Comparison of ENCODE assay signal across 9 cellular contexts in genomic region chr10:75191821-75192568, GRCh38. TPM values are rescaled to one million over a fixed set of nuclear protein-coding genes. Genes with fewer than 3 reads are reported as not detected.
DNase-seq lines count a peak whose midpoint lies in the region; ATAC-seq and TF ChIP-seq lines count a peak whose summit lies in the region.
"Had no signal": no experiment of that assay in that cellular context is flagged by ENCODE, and none has a peak within 500 bp of the region (broad histone marks: within the 10 kb centered on the region; RNA-seq: fewer than 3 reads in every experiment).

No MANE protein-coding gene starts in this region.

- H3K4me3 ChIP-seq in SJSA1 = no peak overlapping the region
- H3K4me3 ChIP-seq in psoas muscle = no peak overlapping the region

- peak; percentile 92 for DNase-seq in EL
- peak; percentile 54 to 60 for DNase-seq in SJSA1 (ENCODE audit: low read depth in 1 of 2, low spot score in 2 of 2)
- DNase-seq in glomerular endothelial cell (ENCODE audit: extremely low read depth, low read depth, low spot score) = peak; percentile 31
- peak; percentile 60 to 64 for DNase-seq in psoas muscle
- no peak for DNase-seq in SHP77 (lab: John Stamatoyannopoulos, UW)
- no peak for DNase-seq in stimulated activated naive CD4-positive, alpha-beta T cell treated with Interleukin-2 at 50 U/mL for 16 hours (lab: John Stamatoyannopoulos, UW)
- DNase-seq: NCI-H2081 had no signal

- intact Hi-C loops in psoas muscle (cut with DNase I) = no loop called here

- H3K36me3 ChIP-seq in SJSA1 (peaks cover 2% of the 10 kb centered on the region; the same call in 1 of the 2 replicates), psoas muscle (ENCODE audit: insufficient read depth in 1 of 2, low read depth in 1 of 2) (no peaks in the 10 kb centered on the region)

- 71 to 81% (median 71%) methylated on average over 10 of the region's 10 CpGs for WGBS in psoas muscle, 3 donors

- H3K27ac ChIP-seq in SJSA1 = no peak overlapping the region
- peak overlapping the region; percentile 59 for H3K27ac ChIP-seq in psoas muscle

- H3K4me1 ChIP-seq in SJSA1 (replicated peaks) (peaks cover 25% of the 10 kb centered on the region), psoas muscle (peaks cover 3% of the 10 kb centered on the region)

- H3K27me3 ChIP-seq in SJSA1 (replicated peaks) = no peaks in the 10 kb centered on the region
- no peaks in the 10 kb centered on the region for H3K27me3 ChIP-seq in psoas muscle (ENCODE audit: insufficient read depth in 3 of 3, low read length in 2 of 3)

- H3K36me3 Mint-ChIP-seq in stimulated activated memory B cell treated with anti-CD40 and anti-IgM and Interleukin-4, amounts not matched to agents 10 μg/mL and 1 μg/mL and 100 μg/mL, for 72 hours = peaks cover 33% of the 10 kb centered on the region

- H3K4me1 Mint-ChIP-seq in stimulated activated memory B cell treated with anti-CD40 and anti-IgM and Interleukin-4, amounts not matched to agents 10 μg/mL and 1 μg/mL and 100 μg/mL, for 72 hours = no peaks in the 10 kb centered on the region

- H3K27ac Mint-ChIP-seq in stimulated activated memory B cell treated with anti-CD40 and anti-IgM and Interleukin-4, amounts not matched to agents 10 μg/mL and 1 μg/mL and 100 μg/mL, for 72 hours = no peak overlapping the region

- ATAC-seq in psoas muscle (peak; percentile 46 to 75 (median 74)), HG02642 (IDR thresholded peaks at IDR 0.05; ENCODE audit: poor library complexity, unreplicated experiment) (no peak)
- ATAC-seq in stimulated activated memory B cell treated with anti-CD40 and anti-IgM and Interleukin-4, amounts not matched to agents 10 μg/mL and 1 μg/mL and 100 μg/mL, for 72 hours = no peak

- 0 out of 2 replicates have a peak, but pooled peaks cover 2% of the 10 kb centered on the region for H3K9me3 ChIP-seq in SJSA1 (replicated peaks)
- no peaks in the 10 kb centered on the region for H3K9me3 ChIP-seq in psoas muscle

- H3K9me3 Mint-ChIP-seq in stimulated activated memory B cell treated with anti-CD40 and anti-IgM and Interleukin-4, amounts not matched to agents 10 μg/mL and 1 μg/mL and 100 μg/mL, for 72 hours = no peaks in the 10 kb centered on the region

- no peak overlapping the region for H3K4me3 Mint-ChIP-seq in stimulated activated memory B cell treated with anti-CD40 and anti-IgM and Interleukin-4, amounts not matched to agents 10 μg/mL and 1 μg/mL and 100 μg/mL, for 72 hours

- no peak for TF ChIP-seq CTCF in psoas muscle (IDR thresholded peaks at IDR 0.05)

- H3K27me3 Mint-ChIP-seq in stimulated activated memory B cell treated with anti-CD40 and anti-IgM and Interleukin-4, amounts not matched to agents 10 μg/mL and 1 μg/mL and 100 μg/mL, for 72 hours = no peaks in the 10 kb centered on the region

RNA-seq across cellular contexts. Expression of gene VDAC2, which starts 18.6 kb away (rescaled TPM):
- total RNA-seq in SJSA1 (2014; rRNA removed; shearing (Covaris generic)) = 223 and 224 TPM in 2 replicates
- 143 and 179 TPM in 2 replicates for total RNA-seq in glomerular endothelial cell
- total RNA-seq in psoas muscle = 100 to 1,000 TPM; 314 to 546 (median 399) TPM
- polyA plus RNA-seq in psoas muscle = 100 to 1,000 TPM; 391 to 770 (median 432) TPM

RNA-seq across cellular contexts. Expression of gene COMTD1, which starts 43.8 kb away (rescaled TPM):
- 8.8 and 19.7 TPM in 2 replicates for total RNA-seq in SJSA1 (2014; rRNA removed; shearing (Covaris generic))
- total RNA-seq in glomerular endothelial cell (20.8 and 22.8 TPM in 2 replicates), psoas muscle (10 to 100 TPM; 15.2 to 38.8 (median 21.2) TPM)
- 10 to 100 TPM in 2 of 3 donors, 1 to 10 TPM in 1; 5.8 to 54.7 (median 49.3) TPM for polyA plus RNA-seq in psoas muscle

Comparison
In these comparisons a context has a peak if more than half of its experiments do, and no peak if none do; other contexts are left out.
1. DNase-seq: peak in EL (single experiment), SJSA1 (2 of 2), glomerular endothelial cell (single experiment) and psoas muscle (2 of 2); none in SHP77 (0 of 2) and stimulated activated naive CD4-positive, alpha-beta T cell treated with Interleukin-2 at 50 U/mL for 16 hours (single experiment).
2. ATAC-seq: peak in psoas muscle (4 of 4); none in HG02642 (single experiment) and stimulated activated memory B cell treated with anti-CD40 and anti-IgM and Interleukin-4, amounts not matched to agents 10 μg/mL and 1 μg/mL and 100 μg/mL, for 72 hours (single experiment).